22 cellular contexts compared by ENCODE assay signal in the genomic region with DNA sequence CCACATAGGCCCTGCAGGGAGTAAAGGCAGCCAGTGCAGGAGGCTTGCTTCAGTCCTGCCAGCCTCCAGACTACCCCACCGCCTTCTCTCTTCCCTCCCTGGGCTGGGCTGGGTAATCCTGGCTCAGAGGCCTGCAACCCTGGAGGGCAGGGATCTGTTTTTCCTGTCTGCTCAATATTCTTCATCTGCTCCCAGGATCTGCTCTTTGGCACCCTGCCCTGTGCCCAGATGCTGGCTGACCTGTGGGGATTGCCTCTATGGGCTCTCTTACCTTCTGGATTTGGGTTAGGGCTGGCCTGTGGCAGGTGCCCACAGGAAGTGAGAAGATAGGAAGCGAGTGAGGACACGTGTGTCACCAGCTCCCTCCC. TPM values are rescaled to one million over a fixed set of nuclear protein-coding genes. Genes with fewer than 3 reads are reported as not detected.
DNase-seq lines count a peak whose midpoint lies in the region; ATAC-seq and TF ChIP-seq lines count a peak whose summit lies in the region.
"Had no signal": no experiment of that assay in that cellular context is flagged by ENCODE, and none has a peak within 500 bp of the region (broad histone marks: within the 10 kb centered on the region; RNA-seq: fewer than 3 reads in every experiment).

No MANE protein-coding gene starts in this region.

- no peak overlapping the region for H3K4me3 ChIP-seq in heart right ventricle
- H3K4me3 ChIP-seq in dorsolateral prefrontal cortex = no peak overlapping the region
- no peak overlapping the region for H3K4me3 ChIP-seq in rectal smooth muscle tissue (ENCODE audit: low read length)
- H3K4me3 ChIP-seq in aorta (ENCODE audit: low read length in 2 of 2) = no peak overlapping the region
- H3K4me3 ChIP-seq: SJCRH30, testis had no signal

- intact Hi-C loops in heart right ventricle (cut with DNase I) (loop anchor here in 4 of 10 donors (5.0 to 10.0 kb wide), 4 partner anchors 58 to 165 kb away; no protein-coding TSS in a partner anchor), Right ventricle myocardium inferior (cut with DNase I) (no loop called here), dorsolateral prefrontal cortex (cut with DNase I) (loop anchor here in 1 of 2 donors (10.0 kb wide), 1 partner anchor 55 kb away; no protein-coding TSS in a partner anchor), aorta (cut with DNase I) (loop anchor here in 1 of 2 donors (10.0 kb wide), 1 partner anchor 165 kb away; no protein-coding TSS in a partner anchor)

- no peak overlapping the region for H3K27ac Mint-ChIP-seq in activated naive CD8-positive, alpha-beta T cell treated with anti-CD3 and anti-CD28 coated beads, Interleukin-2, amount 50 U/mL, for 24 hours
- H3K27ac Mint-ChIP-seq: activated CD8-positive, alpha-beta T cell treated with anti-CD3 and anti-CD28 coated beads for 36 hours; activated naive CD4-positive, alpha-beta T cell treated with anti-CD3 and anti-CD28 coated beads, Interleukin-2, amount 50 U/mL, for 72 hours; activated T-cell treated with anti-CD3 and anti-CD28 coated beads, Interleukin-2, amount 50 U/mL, for 24 hours; CD14-positive monocyte; IgD-negative memory B cell; naive thymus-derived CD8-positive, alpha-beta T cell had no signal

- H3K36me3 Mint-ChIP-seq in activated naive CD8-positive, alpha-beta T cell treated with anti-CD3 and anti-CD28 coated beads, Interleukin-2, amount 50 U/mL, for 24 hours (ENCODE audit: low read depth) = no peaks in the 10 kb centered on the region
- H3K36me3 Mint-ChIP-seq: activated naive CD4-positive, alpha-beta T cell treated with anti-CD3 and anti-CD28 coated beads, Interleukin-2, amount 50 U/mL, for 72 hours; brain; CD14-positive monocyte had no signal

- peak overlapping the region; percentile 34 for H3K9ac ChIP-seq in rectal smooth muscle tissue (ENCODE audit: low read length)
- H3K9ac ChIP-seq: parathyroid adenoma had no signal

- H3K27ac ChIP-seq in heart right ventricle (peak overlapping the region in 7 of 10 donors; percentile 8 to 95 (median 76)), dorsolateral prefrontal cortex (peak overlapping the region in 56 of 59 donors; percentile 8 to 99 (median 97)), rectal smooth muscle tissue (ENCODE audit: low read depth, low read length) (no peak overlapping the region), aorta (ENCODE audit: low read depth in 1 of 2, low read length in 2 of 2) (no peak overlapping the region)
- H3K27ac ChIP-seq: parathyroid adenoma, SJCRH30, testis had no signal

- H3K27me3 ChIP-seq in heart right ventricle = no peaks in the 10 kb centered on the region
- H3K27me3 ChIP-seq in dorsolateral prefrontal cortex = no peaks in the 10 kb centered on the region
- H3K27me3 ChIP-seq in rectal smooth muscle tissue (ENCODE audit: control insufficient read depth, insufficient read depth, low read length) = no peaks in the 10 kb centered on the region
- no peaks in the 10 kb centered on the region for H3K27me3 ChIP-seq in aorta (ENCODE audit: control insufficient read depth in 1 of 2, insufficient read depth in 2 of 2, low read length in 1 of 2)
- H3K27me3 ChIP-seq: SJCRH30, testis had no signal

- H3K9me3 Mint-ChIP-seq in activated naive CD8-positive, alpha-beta T cell treated with anti-CD3 and anti-CD28 coated beads, Interleukin-2, amount 50 U/mL, for 24 hours = no peaks in the 10 kb centered on the region
- H3K9me3 Mint-ChIP-seq: activated CD8-positive, alpha-beta T cell treated with anti-CD3 and anti-CD28 coated beads for 36 hours; activated naive CD4-positive, alpha-beta T cell treated with anti-CD3 and anti-CD28 coated beads, Interleukin-2, amount 50 U/mL, for 72 hours; activated T-cell treated with anti-CD3 and anti-CD28 coated beads, Interleukin-2, amount 50 U/mL, for 24 hours; IgD-negative memory B cell; naive thymus-derived CD8-positive, alpha-beta T cell had no signal

- H3K36me3 ChIP-seq in heart right ventricle (no peaks in the 10 kb centered on the region), rectal smooth muscle tissue (ENCODE audit: control insufficient read depth, insufficient read depth, low read length) (no peaks in the 10 kb centered on the region), aorta (ENCODE audit: control insufficient read depth in 1 of 2, insufficient read depth in 2 of 2, low read length in 1 of 2) (no peaks in the 10 kb centered on the region)
- H3K36me3 ChIP-seq: SJCRH30 had no signal

- H3K4me3 Mint-ChIP-seq in activated naive CD8-positive, alpha-beta T cell treated with anti-CD3 and anti-CD28 coated beads, Interleukin-2, amount 50 U/mL, for 24 hours = no peak overlapping the region
- H3K4me3 Mint-ChIP-seq: activated CD8-positive, alpha-beta T cell treated with anti-CD3 and anti-CD28 coated beads for 36 hours; activated T-cell treated with anti-CD3 and anti-CD28 coated beads, Interleukin-2, amount 50 U/mL, for 24 hours; brain; CD14-positive monocyte; IgD-negative memory B cell; naive thymus-derived CD8-positive, alpha-beta T cell had no signal

- ATAC-seq in heart right ventricle (no peak), Right ventricle myocardium inferior (no peak), aorta (ENCODE audit: low FRiP score) (no peak)
- no peak for ATAC-seq in activated naive CD8-positive, alpha-beta T cell treated with anti-CD3 and anti-CD28 coated beads, Interleukin-2, amount 50 U/mL, for 24 hours
- ATAC-seq: activated CD8-positive, alpha-beta T cell treated with anti-CD3 and anti-CD28 coated beads for 36 hours; activated naive CD4-positive, alpha-beta T cell treated with anti-CD3 and anti-CD28 coated beads, Interleukin-2, amount 50 U/mL, for 72 hours; naive thymus-derived CD8-positive, alpha-beta T cell had no signal

- H3K27me3 Mint-ChIP-seq in activated naive CD8-positive, alpha-beta T cell treated with anti-CD3 and anti-CD28 coated beads, Interleukin-2, amount 50 U/mL, for 24 hours = peaks cover 5% of the 10 kb centered on the region
- H3K27me3 Mint-ChIP-seq: activated CD8-positive, alpha-beta T cell treated with anti-CD3 and anti-CD28 coated beads for 36 hours had no signal

- H3K9me3 ChIP-seq in heart right ventricle (no peaks in the 10 kb centered on the region), aorta (ENCODE audit: control insufficient read depth, low read length) (no peaks in the 10 kb centered on the region)
- H3K9me3 ChIP-seq: SJCRH30, testis had no signal

- DNase-seq in heart right ventricle = no peak
- DNase-seq in Right ventricle myocardium inferior (ENCODE audit: missing footprints) = no peak
- DNase-seq in dorsolateral prefrontal cortex = no peak
- no peak for DNase-seq in NCI-H2081 (lab: John Stamatoyannopoulos, UW)
- DNase-seq in SHP77 treated with DMSO at 0.1 percent for 48 hours (lab: John Stamatoyannopoulos, UW) = no peak
- no peak for DNase-seq in activated naive CD8-positive, alpha-beta T cell treated with anti-CD3 and anti-CD28 coated beads, Interleukin-2, amount 50 U/mL, for 24 hours
- DNase-seq in aorta = no peak
- DNase-seq: ACHN; activated CD4-positive, CD25-positive, alpha-beta regulatory T cell; activated CD8-positive, alpha-beta T cell treated with anti-CD3 and anti-CD28 coated beads for 36 hours; activated T-cell treated with anti-CD3 and anti-CD28 coated beads, Interleukin-2, amount 50 U/mL, for 24 hours; dermis blood vessel endothelial cell; SJCRH30; stimulated activated CD8-positive, alpha-beta memory T cell treated with anti-CD3 and anti-CD28 coated beads, Interleukin-4, amount 100 ng/mL, for 48 hours; testis had no signal

- H3K4me1 ChIP-seq in heart right ventricle = peaks cover 20 to 72% (median 55%) of the 10 kb centered on the region in 9 donors
- peaks cover 39% of the 10 kb centered on the region for H3K4me1 ChIP-seq in rectal smooth muscle tissue (ENCODE audit: control insufficient read depth, insufficient read depth, low read length)
- peaks cover 0 to 2% of the 10 kb centered on the region in 2 donors for H3K4me1 ChIP-seq in aorta (ENCODE audit: control insufficient read depth in 1 of 2, insufficient read depth in 2 of 2, low read length in 2 of 2)
- H3K4me1 ChIP-seq: parathyroid adenoma had no signal

- WGBS in heart right ventricle, 2 donors = 85 to 91% methylated on average over 3 of the region's 3 CpGs
- 89 to 91% methylated on average over 3 of the region's 3 CpGs for WGBS in aorta, 2 donors

- TF ChIP-seq CTCF in heart right ventricle (IDR thresholded peaks at IDR 0.05) (no peak), dorsolateral prefrontal cortex (IDR thresholded peaks at IDR 0.05 in 54 of 56, conservative IDR thresholded peaks at IDR 0.05 in 2 of 56; ENCODE audit: low read depth in 1 of 56, partially characterized antibody in 56 of 56) (no peak)

- no peaks in the 10 kb centered on the region for H3K4me1 Mint-ChIP-seq in activated naive CD8-positive, alpha-beta T cell treated with anti-CD3 and anti-CD28 coated beads, Interleukin-2, amount 50 U/mL, for 24 hours
- H3K4me1 Mint-ChIP-seq: naive thymus-derived CD8-positive, alpha-beta T cell had no signal

RNA-seq across cellular contexts. Expression of a gene that starts 7.3 kb away (rescaled TPM):
- total RNA-seq in heart right ventricle = 10 to 100 TPM; 24.2 to 73.5 (median 45.2) TPM
- 10 to 100 TPM; 16.2 to 22.6 TPM for polyA plus RNA-seq in heart right ventricle
- total RNA-seq in Right ventricle myocardium inferior = 37.1 TPM
- total RNA-seq in dorsolateral prefrontal cortex = 10 to 100 TPM in 30 of 120 experiments, 1 to 10 TPM in 90; 1.8 to 27.8 (median 7.2) TPM
- total RNA-seq in aorta = 10 to 100 TPM; 36.7 to 44.8 TPM
- polyA plus RNA-seq in aorta = 10 to 100 TPM; 13.4 to 51.2 TPM
- total RNA-seq: activated CD8-positive, alpha-beta T cell treated with anti-CD3 and anti-CD28 coated beads for 36 hours; activated naive CD4-positive, alpha-beta T cell treated with anti-CD3 and anti-CD28 coated beads, Interleukin-2, amount 50 U/mL, for 72 hours; naive thymus-derived CD8-positive, alpha-beta T cell had no signal
- polyA plus RNA-seq: CD14-positive monocyte; naive thymus-derived CD8-positive, alpha-beta T cell had no signal

Comparison
In these comparisons a context has a peak if more than half of its experiments do, and no peak if none do; other contexts are left out.
1. H3K27ac ChIP-seq: peak in heart right ventricle (7 of 10) and dorsolateral prefrontal cortex (56 of 59); none in rectal smooth muscle tissue (single experiment) and aorta (0 of 2).